8 cellular contexts compared by ENCODE assay signal in the genomic region with DNA sequence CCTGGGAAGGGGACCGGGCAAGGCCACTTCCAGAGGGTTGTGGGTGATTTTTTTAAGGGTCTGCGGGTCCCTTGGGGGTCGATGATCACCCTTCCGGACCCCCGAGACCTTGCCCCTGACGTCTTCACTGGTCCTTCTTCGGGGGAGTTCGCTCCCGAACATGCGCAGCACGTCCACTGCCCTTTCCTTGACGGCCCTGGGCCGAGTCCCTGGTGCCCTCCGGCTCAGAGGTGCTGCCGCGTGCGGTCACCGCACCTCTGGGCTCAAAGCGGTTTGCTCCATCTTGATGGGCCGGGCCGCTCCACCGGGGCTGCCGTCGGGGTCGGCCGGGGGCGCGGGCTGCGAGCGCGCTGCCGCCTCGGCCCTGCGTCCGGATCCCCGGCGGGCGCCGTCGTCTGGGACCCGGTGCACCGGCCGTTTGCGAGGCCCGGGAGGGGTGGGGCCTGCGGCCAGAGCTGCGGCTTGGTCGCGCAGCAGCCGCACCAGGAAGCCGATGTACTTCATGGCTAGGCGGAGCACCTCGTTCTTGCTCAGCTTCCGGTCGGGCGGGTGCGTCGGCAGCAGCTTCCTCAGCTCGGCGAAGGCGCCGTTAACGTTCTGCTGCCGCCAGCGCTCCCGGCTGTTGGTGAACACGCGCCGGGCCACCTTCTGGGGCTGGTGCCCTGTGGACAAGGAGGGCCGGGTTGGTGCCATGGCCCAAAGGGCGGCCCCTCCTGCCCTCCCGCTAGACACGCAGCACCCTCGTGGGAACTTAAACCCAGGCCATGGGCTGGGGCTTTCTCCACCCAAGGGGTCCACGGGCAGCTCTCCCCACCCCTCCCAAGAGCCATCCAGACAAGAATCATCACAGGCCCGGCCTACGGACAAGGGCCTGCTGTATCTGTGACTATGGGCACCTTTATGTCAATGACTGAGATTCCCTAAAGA. TPM values are rescaled to one million over a fixed set of nuclear protein-coding genes. Genes with fewer than 3 reads are reported as not detected.
DNase-seq lines count a peak whose midpoint lies in the region; ATAC-seq and TF ChIP-seq lines count a peak whose summit lies in the region.

No MANE protein-coding gene starts in this region.

- H3K27me3 Mint-ChIP-seq in activated T-cell treated with anti-CD3 and anti-CD28 coated beads, Interleukin-2, amount 50 U/mL, for 24 hours: peaks cover 37% of the 10 kb centered on the region
- H3K27me3 Mint-ChIP-seq in glutamatergic neuron (ENCODE audit: unreplicated experiment): peaks cover 11% of the 10 kb centered on the region

- DNase-seq in DMS53 treated with DMSO at 0.1 percent for 48 hours (lab: John Stamatoyannopoulos, UW; ENCODE audit: unreplicated experiment) (peak; percentile 69), NCI-H2196 treated with DMSO at 0.1 percent for 48 hours (lab: John Stamatoyannopoulos, UW; ENCODE audit: unreplicated experiment) (peak; percentile 22), glutamatergic neuron (peak; percentile 48), sciatic nerve (ENCODE audit: low spot score) (peak; percentile 80)
- peak; percentile 82 for DNase-seq in activated T-cell treated with anti-CD3 and anti-CD28 coated beads, Interleukin-2, amount 50 U/mL, for 24 hours

- H3K9me3 Mint-ChIP-seq in activated T-cell treated with anti-CD3 and anti-CD28 coated beads, Interleukin-2, amount 50 U/mL, for 24 hours: peaks cover 3% of the 10 kb centered on the region
- H3K9me3 Mint-ChIP-seq in glutamatergic neuron (ENCODE audit: unreplicated experiment): peaks cover 3% of the 10 kb centered on the region

- H3K36me3 Mint-ChIP-seq in activated T-cell treated with anti-CD3 and anti-CD28 coated beads, Interleukin-2, amount 50 U/mL, for 24 hours (ENCODE audit: low read depth): peaks cover 9% of the 10 kb centered on the region
- H3K36me3 Mint-ChIP-seq in glutamatergic neuron (ENCODE audit: unreplicated experiment): no peaks in the 10 kb centered on the region

- H3K4me1 Mint-ChIP-seq in activated T-cell treated with anti-CD3 and anti-CD28 coated beads, Interleukin-2, amount 50 U/mL, for 24 hours (ENCODE audit: low read depth): peaks cover 59% of the 10 kb centered on the region
- peaks cover 7% of the 10 kb centered on the region for H3K4me1 Mint-ChIP-seq in glutamatergic neuron (ENCODE audit: low read depth, unreplicated experiment)

- H3K4me3 Mint-ChIP-seq in activated T-cell treated with anti-CD3 and anti-CD28 coated beads, Interleukin-2, amount 50 U/mL, for 24 hours: peak overlapping the region; percentile 69
- H3K4me3 Mint-ChIP-seq in glutamatergic neuron (ENCODE audit: unreplicated experiment): peak overlapping the region; percentile 76

- ATAC-seq in sciatic nerve (no peak), GM18517 (IDR thresholded peaks at IDR 0.05; ENCODE audit: unreplicated experiment) (no peak), GM18870 (IDR thresholded peaks at IDR 0.05; ENCODE audit: unreplicated experiment) (no peak), HG03039 (IDR thresholded peaks at IDR 0.05; ENCODE audit: unreplicated experiment) (no peak)

- TF ChIP-seq CTCF in glutamatergic neuron (IDR thresholded peaks at IDR 0.05; ENCODE audit: partially characterized antibody, unreplicated experiment): no peak

- H3K27ac Mint-ChIP-seq in activated T-cell treated with anti-CD3 and anti-CD28 coated beads, Interleukin-2, amount 50 U/mL, for 24 hours: peak overlapping the region; percentile 93
- no peak overlapping the region for H3K27ac Mint-ChIP-seq in glutamatergic neuron (ENCODE audit: unreplicated experiment)

- intact Hi-C loops in sciatic nerve (cut with DNase I): no loop called here

RNA-seq across cellular contexts. Expression of gene LYL1, which starts 3.3 kb away (rescaled TPM):
- total RNA-seq in glutamatergic neuron (ENCODE audit: unreplicated experiment): 1.3 TPM
- 20.2 TPM for total RNA-seq in sciatic nerve

RNA-seq across cellular contexts. Expression of gene TRMT1, which starts 17.2 kb away (rescaled TPM):
- 29.2 TPM for total RNA-seq in glutamatergic neuron (ENCODE audit: unreplicated experiment)
- 34.7 TPM for total RNA-seq in sciatic nerve

RNA-seq across cellular contexts. Expression of gene NACC1, which starts 18.7 kb away (rescaled TPM):
- total RNA-seq in glutamatergic neuron (ENCODE audit: unreplicated experiment): 68.6 TPM
- 30.7 TPM for total RNA-seq in sciatic nerve

RNA-seq across cellular contexts. Expression of gene STX10, which starts 50.8 kb away (rescaled TPM):
- total RNA-seq in glutamatergic neuron (ENCODE audit: unreplicated experiment) (17.2 TPM), sciatic nerve (48.3 TPM)

RNA-seq across cellular contexts. Expression of gene IER2, which starts 50.9 kb away (rescaled TPM):
- total RNA-seq in glutamatergic neuron (ENCODE audit: unreplicated experiment) (109 TPM), sciatic nerve (102 TPM)

Comparison
In these comparisons a context has a peak if more than half of its experiments do, and no peak if none do; other contexts are left out.
1. DNase-seq: peak in every context shown above with its lines; median percentile 82 in activated T-cell treated with anti-CD3 and anti-CD28 coated beads, Interleukin-2, amount 50 U/mL, for 24 hours; 80 in sciatic nerve; 69 in DMS53 treated with DMSO at 0.1 percent for 48 hours; 48 in glutamatergic neuron; 22 in NCI-H2196 treated with DMSO at 0.1 percent for 48 hours.